8 cellular contexts compared by ENCODE assay signal in genomic region chr10:14880201-14880600, GRCh38. TPM values are rescaled to one million over a fixed set of nuclear protein-coding genes. Genes with fewer than 3 reads are reported as not detected.
DNase-seq lines count a peak whose midpoint lies in the region; ATAC-seq and TF ChIP-seq lines count a peak whose summit lies in the region.

No MANE protein-coding gene starts in this region.

- no peaks in the 10 kb centered on the region for H3K9me3 Mint-ChIP-seq in activated naive CD4-positive, alpha-beta T cell treated with anti-CD3 and anti-CD28 coated beads, Interleukin-2, amount 10 ng/mL, durations not matched to agents 7 days and 5 days
- no peaks in the 10 kb centered on the region for H3K9me3 Mint-ChIP-seq in activated naive CD4-positive, alpha-beta T cell treated with anti-CD3 and anti-CD28 coated beads, Interleukin-2, amount 50 U/mL, for 72 hours

- H3K27me3 ChIP-seq in iPS DF 6.9 (ENCODE audit: control insufficient read depth, insufficient read depth, low read length) (no peaks in the 10 kb centered on the region), subcutaneous abdominal adipose tissue (ENCODE audit: control insufficient read depth in 5 of 5, insufficient read depth in 4 of 5, low read length in 5 of 5) (no peaks in the 10 kb centered on the region)

- H3K36me3 Mint-ChIP-seq in activated naive CD4-positive, alpha-beta T cell treated with anti-CD3 and anti-CD28 coated beads, Interleukin-2, amount 10 ng/mL, durations not matched to agents 7 days and 5 days = peaks cover 16% of the 10 kb centered on the region
- H3K36me3 Mint-ChIP-seq in activated naive CD4-positive, alpha-beta T cell treated with anti-CD3 and anti-CD28 coated beads, Interleukin-2, amount 50 U/mL, for 72 hours = peaks cover 19 to 24% of the 10 kb centered on the region in 2 donors

- H3K27ac ChIP-seq in VCaP (peak overlapping the region; percentile 92; the same call in 1 of the 2 replicates), iPS DF 6.9 (ENCODE audit: low read length) (no peak overlapping the region), subcutaneous abdominal adipose tissue (ENCODE audit: low read depth, low read length) (no peak overlapping the region)

- H3K4me1 ChIP-seq in iPS DF 6.9 (ENCODE audit: control insufficient read depth, insufficient read depth, low read length) (no peaks in the 10 kb centered on the region; the same call in 1 of the 2 replicates), subcutaneous abdominal adipose tissue (ENCODE audit: control insufficient read depth in 5 of 5, insufficient read depth in 5 of 5, low read length in 5 of 5) (peaks cover 4 to 42% (median 34%) of the 10 kb centered on the region in 5 donors)

- peak overlapping the region in 2 of 5 donors; percentile 78 to 84 for H3K9ac ChIP-seq in subcutaneous abdominal adipose tissue (ENCODE audit: low read length in 5 of 5)

- H3K27me3 Mint-ChIP-seq in activated naive CD4-positive, alpha-beta T cell treated with anti-CD3 and anti-CD28 coated beads, Interleukin-2, amount 10 ng/mL, durations not matched to agents 7 days and 5 days = no peaks in the 10 kb centered on the region

- peak overlapping the region; percentile 89 for H3K4me3 Mint-ChIP-seq in activated naive CD4-positive, alpha-beta T cell treated with anti-CD3 and anti-CD28 coated beads, Interleukin-2, amount 10 ng/mL, durations not matched to agents 7 days and 5 days

- H3K36me3 ChIP-seq in iPS DF 6.9 (ENCODE audit: control insufficient read depth, insufficient read depth, low read length) (no peaks in the 10 kb centered on the region), subcutaneous abdominal adipose tissue (ENCODE audit: control insufficient read depth in 5 of 5, insufficient read depth in 5 of 5, low read length in 5 of 5) (no peaks in the 10 kb centered on the region)

- peaks cover 53% of the 10 kb centered on the region for H3K4me1 Mint-ChIP-seq in activated naive CD4-positive, alpha-beta T cell treated with anti-CD3 and anti-CD28 coated beads, Interleukin-2, amount 10 ng/mL, durations not matched to agents 7 days and 5 days

- no peak for DNase-seq in activated naive CD4-positive, alpha-beta T cell treated with anti-CD3 and anti-CD28 coated beads, Interleukin-2, amount 10 ng/mL, durations not matched to agents 7 days and 5 days
- DNase-seq in activated naive CD4-positive, alpha-beta T cell treated with anti-CD3 and anti-CD28 coated beads, Interleukin-2, amount 50 U/mL, for 72 hours (ENCODE audit: low spot score in 2 of 2) = no peak
- DNase-seq in iPS DF 6.9 (ENCODE audit: low read depth, low spot score) (no peak), medulla oblongata (ENCODE audit: extremely low spot score) (no peak), NCI-H1092 (lab: John Stamatoyannopoulos, UW) (no peak), SIG-M5 treated with dmso at 0.1 percent for 504 hours (lab: John Stamatoyannopoulos, UW; ENCODE audit: unreplicated experiment) (no peak)

- H3K9me3 ChIP-seq in iPS DF 6.9 (ENCODE audit: control insufficient read depth, insufficient read depth, low read length) = no peaks in the 10 kb centered on the region
- H3K9me3 ChIP-seq in subcutaneous abdominal adipose tissue (ENCODE audit: control insufficient read depth in 5 of 5, low read length in 5 of 5) = no peaks in the 10 kb centered on the region

- CTCF ChIA-PET in activated naive CD4-positive, alpha-beta T cell treated with anti-CD3 and anti-CD28 coated beads, Interleukin-2, amount 10 ng/mL, durations not matched to agents 7 days and 5 days (lab: Charles Lee) = interaction anchor here (2.5 kb wide), 1 partner anchor 43 kb away, joined by 10 read pairs; the partner anchor contains the start of genes CDNF, HSPA14 and MSANTD7

- peak overlapping the region; percentile 87 for H3K27ac Mint-ChIP-seq in activated naive CD4-positive, alpha-beta T cell treated with anti-CD3 and anti-CD28 coated beads, Interleukin-2, amount 10 ng/mL, durations not matched to agents 7 days and 5 days
- H3K27ac Mint-ChIP-seq in activated naive CD4-positive, alpha-beta T cell treated with anti-CD3 and anti-CD28 coated beads, Interleukin-2, amount 50 U/mL, for 72 hours = peak overlapping the region in 1 of 2 donors; percentile 82

- TF ChIP-seq CTCF in VCaP (conservative IDR thresholded peaks at IDR 0.05) = no peak

- no peak for ATAC-seq in activated naive CD4-positive, alpha-beta T cell treated with anti-CD3 and anti-CD28 coated beads, Interleukin-2, amount 50 U/mL, for 72 hours

- H3K4me3 ChIP-seq in iPS DF 6.9 (ENCODE audit: low read length) (peak overlapping the region; percentile 24; the same call in 1 of the 2 replicates), subcutaneous abdominal adipose tissue (ENCODE audit: low read depth in 1 of 5, low read length in 5 of 5) (peak overlapping the region in 3 of 5 donors; percentile 78 to 88 (median 78))

- WGBS in iPS DF 6.9 (ENCODE audit: insufficient coverage, insufficient read length) = no CpG with 5 or more reads among the region's 7 CpGs

RNA-seq across cellular contexts. Expression of gene SUV39H2, which starts 1.5 kb away (rescaled TPM):
- 10 to 100 TPM; 34.0 to 35.9 TPM for total RNA-seq in activated naive CD4-positive, alpha-beta T cell treated with anti-CD3 and anti-CD28 coated beads, Interleukin-2, amount 50 U/mL, for 72 hours

RNA-seq across cellular contexts. Expression of gene HSPA14, which starts 42.1 kb away (rescaled TPM):
- total RNA-seq in activated naive CD4-positive, alpha-beta T cell treated with anti-CD3 and anti-CD28 coated beads, Interleukin-2, amount 50 U/mL, for 72 hours = 10 to 100 TPM; 30.1 to 53.2 TPM

RNA-seq across cellular contexts. Expression of gene MSANTD7, which starts 42.1 kb away (rescaled TPM):
- total RNA-seq in activated naive CD4-positive, alpha-beta T cell treated with anti-CD3 and anti-CD28 coated beads, Interleukin-2, amount 50 U/mL, for 72 hours = 10 to 100 TPM; 25.2 to 28.9 TPM

RNA-seq across cellular contexts. Expression of gene CDNF, which starts 42.4 kb away (rescaled TPM):
- total RNA-seq in activated naive CD4-positive, alpha-beta T cell treated with anti-CD3 and anti-CD28 coated beads, Interleukin-2, amount 50 U/mL, for 72 hours = 1 to 10 TPM; 1.0 to 3.8 TPM
